Comparison of ENCODE assay signal across 1 cellular context in genomic region chr5:139651863-139652787, GRCh38.
A peak's percentile ranks its signal among the peaks of the same experiment; 100 is the strongest.
TF ChIP-seq lines count a peak whose summit lies in the region.

No MANE protein-coding gene starts in this region.

TF ChIP-seq in K562, 482 proteins besides CTCF, POLR2A, EP300 and RAD21 (continued from another document and continues in another):
- no peak for TF ChIP-seq RERE (CRISPR knock-in tag; IDR thresholded peaks at IDR 0.05; ENCODE audit: borderline replicate concordance)
- no peak for TF ChIP-seq DMBX1 (CRISPR knock-in tag; IDR thresholded peaks at IDR 0.05; ENCODE audit: borderline replicate concordance)
- no peak for TF ChIP-seq CHAMP1 (IDR thresholded peaks at IDR 0.05)
- TF ChIP-seq CHCHD3 (CRISPR knock-in tag; IDR thresholded peaks at IDR 0.05), result no peak
- TF ChIP-seq ATF3 (IDR thresholded peaks at IDR 0.05), result peak; percentile 34
- TF ChIP-seq ATF3 (CRISPR knock-in tag; conservative IDR thresholded peaks at IDR 0.05), result no peak
- TF ChIP-seq ILF3 (IDR thresholded peaks at IDR 0.05; ENCODE audit: borderline replicate concordance), result no peak
- 0 out of 4 replicates have a peak, but pooled peaks of 1 of the 2 experiments have one; percentile 16 for TF ChIP-seq RCOR1 (IDR thresholded peaks at IDR 0.05; ENCODE audit: borderline replicate concordance in 1 of 2, low read depth in 2 of 2, low read length in 2 of 2)
- peak; percentile 26; the same call in 1 of the 2 replicates for TF ChIP-seq BHLHE40 (IDR thresholded peaks at IDR 0.05; ENCODE audit: low read length)
- TF ChIP-seq NONO (IDR thresholded peaks at IDR 0.05; ENCODE audit: low read depth in 2 of 2, low read length in 1 of 2), result no peak
- TF ChIP-seq, protein P1, sequence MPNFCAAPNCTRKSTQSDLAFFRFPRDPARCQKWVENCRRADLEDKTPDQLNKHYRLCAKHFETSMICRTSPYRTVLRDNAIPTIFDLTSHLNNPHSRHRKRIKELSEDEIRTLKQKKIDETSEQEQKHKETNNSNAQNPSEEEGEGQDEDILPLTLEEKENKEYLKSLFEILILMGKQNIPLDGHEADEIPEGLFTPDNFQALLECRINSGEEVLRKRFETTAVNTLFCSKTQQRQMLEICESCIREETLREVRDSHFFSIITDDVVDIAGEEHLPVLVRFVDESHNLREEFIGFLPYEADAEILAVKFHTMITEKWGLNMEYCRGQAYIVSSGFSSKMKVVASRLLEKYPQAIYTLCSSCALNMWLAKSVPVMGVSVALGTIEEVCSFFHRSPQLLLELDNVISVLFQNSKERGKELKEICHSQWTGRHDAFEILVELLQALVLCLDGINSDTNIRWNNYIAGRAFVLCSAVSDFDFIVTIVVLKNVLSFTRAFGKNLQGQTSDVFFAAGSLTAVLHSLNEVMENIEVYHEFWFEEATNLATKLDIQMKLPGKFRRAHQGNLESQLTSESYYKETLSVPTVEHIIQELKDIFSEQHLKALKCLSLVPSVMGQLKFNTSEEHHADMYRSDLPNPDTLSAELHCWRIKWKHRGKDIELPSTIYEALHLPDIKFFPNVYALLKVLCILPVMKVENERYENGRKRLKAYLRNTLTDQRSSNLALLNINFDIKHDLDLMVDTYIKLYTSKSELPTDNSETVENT (CRISPR knock-in tag; IDR thresholded peaks at IDR 0.05), result no peak
- no peak for TF ChIP-seq ZNF324 (CRISPR knock-in tag; IDR thresholded peaks at IDR 0.05)
- no peak for TF ChIP-seq JUND (IDR thresholded peaks at IDR 0.05; ENCODE audit: borderline replicate concordance, low read depth, low read length)
- 0 out of 3 replicates have a peak, but pooled peaks have one; percentile 7 for TF ChIP-seq JUND (tag; IDR thresholded peaks at IDR 0.05; ENCODE audit: borderline replicate concordance, low read depth, low read length)
- TF ChIP-seq, protein P2, sequence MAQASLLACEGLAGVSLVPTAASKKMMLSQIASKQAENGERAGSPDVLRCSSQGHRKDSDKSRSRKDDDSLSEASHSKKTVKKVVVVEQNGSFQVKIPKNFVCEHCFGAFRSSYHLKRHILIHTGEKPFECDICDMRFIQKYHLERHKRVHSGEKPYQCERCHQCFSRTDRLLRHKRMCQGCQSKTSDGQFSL (CRISPR knock-in tag; IDR thresholded peaks at IDR 0.05), result peak; percentile 14; the same call in 1 of the 2 replicates
- TF ChIP-seq, protein P2 (tag; IDR thresholded peaks at IDR 0.05), result no peak
- peak; percentile 59 for TF ChIP-seq RBFOX2 (IDR thresholded peaks at IDR 0.05; ENCODE audit: low read depth, low read length)
- peak; percentile 48; the same call in 1 of the 2 replicates for TF ChIP-seq LCOR (CRISPR knock-in tag; IDR thresholded peaks at IDR 0.05)
- TF ChIP-seq HMGN3 (IDR thresholded peaks at IDR 0.05; ENCODE audit: borderline replicate concordance, extremely low read depth, insufficient read length, low read depth, low read length), result peak; percentile 26
- no peak for TF ChIP-seq SRSF9 (IDR thresholded peaks at IDR 0.05; ENCODE audit: borderline replicate concordance, low read depth, low read length)
- no peak for TF ChIP-seq ILK (tag; IDR thresholded peaks at IDR 0.05; ENCODE audit: borderline replicate concordance, low read depth)
- no peak for TF ChIP-seq POLR2B (IDR thresholded peaks at IDR 0.05; ENCODE audit: low read depth, partially characterized antibody)
- 0 out of 2 replicates have a peak, but pooled peaks have one; percentile 19 for TF ChIP-seq MYC (IDR thresholded peaks at IDR 0.05; ENCODE audit: low read depth, low read length)
- no peak for TF ChIP-seq MYC (CRISPR knock-in tag; IDR thresholded peaks at IDR 0.05; ENCODE audit: borderline replicate concordance, low read depth)
- no peak for TF ChIP-seq SP1 (CRISPR knock-in tag; IDR thresholded peaks at IDR 0.05)
- peak; percentile 32; the same call in 1 of the 2 replicates for TF ChIP-seq SMAD4 (CRISPR knock-in tag; conservative IDR thresholded peaks at IDR 0.05)
- TF ChIP-seq, protein P3, sequence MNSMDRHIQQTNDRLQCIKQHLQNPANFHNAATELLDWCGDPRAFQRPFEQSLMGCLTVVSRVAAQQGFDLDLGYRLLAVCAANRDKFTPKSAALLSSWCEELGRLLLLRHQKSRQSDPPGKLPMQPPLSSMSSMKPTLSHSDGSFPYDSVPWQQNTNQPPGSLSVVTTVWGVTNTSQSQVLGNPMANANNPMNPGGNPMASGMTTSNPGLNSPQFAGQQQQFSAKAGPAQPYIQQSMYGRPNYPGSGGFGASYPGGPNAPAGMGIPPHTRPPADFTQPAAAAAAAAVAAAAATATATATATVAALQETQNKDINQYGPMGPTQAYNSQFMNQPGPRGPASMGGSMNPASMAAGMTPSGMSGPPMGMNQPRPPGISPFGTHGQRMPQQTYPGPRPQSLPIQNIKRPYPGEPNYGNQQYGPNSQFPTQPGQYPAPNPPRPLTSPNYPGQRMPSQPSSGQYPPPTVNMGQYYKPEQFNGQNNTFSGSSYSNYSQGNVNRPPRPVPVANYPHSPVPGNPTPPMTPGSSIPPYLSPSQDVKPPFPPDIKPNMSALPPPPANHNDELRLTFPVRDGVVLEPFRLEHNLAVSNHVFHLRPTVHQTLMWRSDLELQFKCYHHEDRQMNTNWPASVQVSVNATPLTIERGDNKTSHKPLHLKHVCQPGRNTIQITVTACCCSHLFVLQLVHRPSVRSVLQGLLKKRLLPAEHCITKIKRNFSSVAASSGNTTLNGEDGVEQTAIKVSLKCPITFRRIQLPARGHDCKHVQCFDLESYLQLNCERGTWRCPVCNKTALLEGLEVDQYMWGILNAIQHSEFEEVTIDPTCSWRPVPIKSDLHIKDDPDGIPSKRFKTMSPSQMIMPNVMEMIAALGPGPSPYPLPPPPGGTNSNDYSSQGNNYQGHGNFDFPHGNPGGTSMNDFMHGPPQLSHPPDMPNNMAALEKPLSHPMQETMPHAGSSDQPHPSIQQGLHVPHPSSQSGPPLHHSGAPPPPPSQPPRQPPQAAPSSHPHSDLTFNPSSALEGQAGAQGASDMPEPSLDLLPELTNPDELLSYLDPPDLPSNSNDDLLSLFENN (IDR thresholded peaks at IDR 0.05; ENCODE audit: low read depth in 2 of 2, low read length in 2 of 2), result no peak
- TF ChIP-seq NRF1 (conservative IDR thresholded peaks at IDR 0.05 in 1 of 2, IDR thresholded peaks at IDR 0.05 in 1 of 2), result peak; percentile 79 to 82
- TF ChIP-seq SOX6 (IDR thresholded peaks at IDR 0.05), result no peak
- no peak for TF ChIP-seq AFF1 (IDR thresholded peaks at IDR 0.05; ENCODE audit: low read depth in 1 of 2, partially characterized antibody in 2 of 2)
- TF ChIP-seq SMAD2 (IDR thresholded peaks at IDR 0.05; ENCODE audit: low read depth, low read length), result no peak
- TF ChIP-seq USF1 (CRISPR knock-in tag; IDR thresholded peaks at IDR 0.05), result no peak
